12 cellular contexts compared by ENCODE assay signal in the genomic region with DNA sequence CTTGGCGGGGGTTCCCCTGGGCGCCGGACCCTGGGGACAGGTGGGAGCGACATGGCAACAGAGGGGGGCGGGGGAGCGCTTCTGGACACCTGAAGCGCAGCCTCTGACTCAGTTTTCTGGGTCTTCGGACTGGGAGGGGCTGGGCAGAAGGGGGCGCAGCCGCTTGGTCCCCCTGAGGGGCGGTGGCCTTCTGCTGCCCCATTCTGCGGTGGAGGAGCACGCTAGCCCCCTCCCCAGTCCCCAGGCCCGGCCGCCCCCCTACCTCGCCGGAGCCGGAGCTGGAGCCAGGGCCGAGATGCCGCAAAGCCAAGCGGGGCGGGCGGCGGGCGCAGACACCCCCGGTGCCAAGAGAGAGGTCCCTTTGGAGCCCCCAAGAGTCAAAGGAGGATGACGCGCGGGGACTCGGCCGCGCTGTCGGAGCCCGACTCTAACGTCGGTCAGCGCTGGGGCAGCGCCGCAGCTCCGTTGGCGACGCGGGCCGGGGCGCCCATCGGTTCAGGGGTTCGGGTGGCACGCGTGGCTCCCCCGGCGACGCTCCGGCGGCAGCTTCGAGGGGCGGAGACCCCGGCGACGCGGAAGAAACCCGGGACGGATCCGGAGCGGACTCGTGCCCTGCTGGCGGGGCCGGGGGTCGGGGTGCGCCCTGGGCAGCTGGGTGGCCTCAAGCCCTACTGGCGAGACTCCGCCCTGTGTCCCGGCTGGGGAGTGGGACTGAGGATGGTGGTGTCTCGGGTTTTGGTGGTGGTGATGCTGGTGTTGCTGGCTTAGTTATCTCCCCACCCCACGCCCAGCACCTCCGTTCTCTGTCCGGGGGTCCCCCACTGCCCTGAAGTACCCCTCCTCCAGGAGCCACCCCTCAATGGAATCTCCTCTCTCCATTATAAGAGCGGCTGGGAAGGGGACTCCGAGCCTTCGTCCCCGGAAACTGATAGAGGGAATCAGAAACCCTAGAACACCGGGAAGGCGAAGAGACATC. TPM values are rescaled to one million over a fixed set of nuclear protein-coding genes. Genes with fewer than 3 reads are reported as not detected.
DNase-seq lines count a peak whose midpoint lies in the region; ATAC-seq and TF ChIP-seq lines count a peak whose summit lies in the region.
"Had no signal": no experiment of that assay in that cellular context is flagged by ENCODE, and none has a peak within 500 bp of the region (broad histone marks: within the 10 kb centered on the region; RNA-seq: fewer than 3 reads in every experiment).

A gene (minus strand): TSS at position 514 of the 976 bp plus-strand sequence. CDS start 5,486 bp downstream, outside the sequence.

- peaks cover 67 to 78% (median 76%) of the 10 kb centered on the region in 11 experiments for H3K27me3 ChIP-seq in BLaER1 treated with 17β-estradiol and CSF1 and Interleukin-3, amounts not matched to agents 10 nM and 100 nM
- H3K27me3 ChIP-seq in dorsolateral prefrontal cortex, result peaks cover 0 to 66% (median 53%) of the 10 kb centered on the region in 45 donors
- H3K27me3 ChIP-seq: MG63 had no signal

- H3K4me2 ChIP-seq in BLaER1 treated with 17β-estradiol and CSF1 and Interleukin-3, amounts not matched to agents 10 nM and 100 nM, result peak within 1 kb of the TSS; percentile 58 to 88 (median 79)

- intact Hi-C loops in dorsolateral prefrontal cortex (cut with DNase I), result no loop called here
- intact Hi-C loops in Right ventricle myocardium superior (cut with DNase I), result no loop called here

- no peak within 1 kb of the TSS for H3K27ac Mint-ChIP-seq in HFFc6
- no peak within 1 kb of the TSS for H3K27ac Mint-ChIP-seq in nephron
- H3K27ac Mint-ChIP-seq: activated CD8-positive, alpha-beta T cell treated with anti-CD3 and anti-CD28 coated beads for 36 hours; activated naive CD8-positive, alpha-beta T cell treated with anti-CD3 and anti-CD28 coated beads, Interleukin-2, amount 10 ng/mL, durations not matched to agents 7 days and 5 days had no signal

- H3K4me3 ChIP-seq in BLaER1 treated with 17β-estradiol and CSF1 and Interleukin-3, amounts not matched to agents 10 nM and 100 nM, result peak within 1 kb of the TSS in 9 of 10 experiments; percentile 5 to 54 (median 39); a peak in 9 of 20 replicates
- H3K4me3 ChIP-seq in dorsolateral prefrontal cortex, result peak within 1 kb of the TSS in 52 of 59 donors; percentile 2 to 62 (median 37)
- H3K4me3 ChIP-seq: MG63 had no signal

- no peaks in the 10 kb centered on the region for H3K36me3 Mint-ChIP-seq in HFFc6 (ENCODE audit: low read depth)
- no peaks in the 10 kb centered on the region for H3K36me3 Mint-ChIP-seq in nephron (ENCODE audit: low read depth)
- H3K36me3 Mint-ChIP-seq: activated naive CD8-positive, alpha-beta T cell treated with anti-CD3 and anti-CD28 coated beads, Interleukin-2, amount 10 ng/mL, durations not matched to agents 7 days and 5 days had no signal

- DNase-seq in HFFc6 (no peak), dorsolateral prefrontal cortex (no peak), Right ventricle myocardium superior (no peak), NCI-H1930 (lab: John Stamatoyannopoulos, UW) (no peak), hepatic stellate cell (ENCODE audit: low spot score) (no peak)
- DNase-seq in stimulated activated CD4-positive, alpha-beta T cell treated with anti-CD3 and anti-CD28 coated beads, Interleukin-1b, Interleukin-23, amount 100 ng/mL, for 48 hours, result no peak
- DNase-seq: activated CD8-positive, alpha-beta T cell treated with anti-CD3 and anti-CD28 coated beads for 36 hours; activated naive CD8-positive, alpha-beta T cell treated with anti-CD3 and anti-CD28 coated beads, Interleukin-2, amount 10 ng/mL, durations not matched to agents 7 days and 5 days; effector CD8-positive, alpha-beta T cell; MG63 had no signal

- H3K27me3 Mint-ChIP-seq in HFFc6 (ENCODE audit: insufficient read depth) (peaks cover 51% of the 10 kb centered on the region), nephron (ENCODE audit: low read depth) (peaks cover 85% of the 10 kb centered on the region)

- H3K4me1 ChIP-seq in BLaER1 treated with 17β-estradiol and CSF1 and Interleukin-3, amounts not matched to agents 10 nM and 100 nM, result peaks cover 14 to 40% (median 18%) of the 10 kb centered on the region in 10 experiments

- H3K27ac ChIP-seq in BLaER1 treated with 17β-estradiol and CSF1 and Interleukin-3, amounts not matched to agents 10 nM and 100 nM, result no peak within 1 kb of the TSS
- peak within 1 kb of the TSS in 1 of 59 donors; percentile 28 for H3K27ac ChIP-seq in dorsolateral prefrontal cortex

- peaks cover 0 to 14% (median 0%) of the 10 kb centered on the region in 11 experiments; a peak in 3 of 22 replicates for H4K20me1 ChIP-seq in BLaER1 treated with 17β-estradiol and CSF1 and Interleukin-3, amounts not matched to agents 10 nM and 100 nM

- peaks cover 0 to 9% (median 5%) of the 10 kb centered on the region in 11 experiments; a peak in 5 of 22 replicates for H3K9me3 ChIP-seq in BLaER1 treated with 17β-estradiol and CSF1 and Interleukin-3, amounts not matched to agents 10 nM and 100 nM (replicated peaks in 1 of 11)
- H3K9me3 ChIP-seq: MG63 had no signal

- H3K4me3 Mint-ChIP-seq in HFFc6, result peak within 1 kb of the TSS; percentile 60
- peak within 1 kb of the TSS; percentile 65 to 73 (median 71) for H3K4me3 Mint-ChIP-seq in nephron
- H3K4me3 Mint-ChIP-seq: activated CD8-positive, alpha-beta T cell treated with anti-CD3 and anti-CD28 coated beads for 36 hours; activated naive CD8-positive, alpha-beta T cell treated with anti-CD3 and anti-CD28 coated beads, Interleukin-2, amount 10 ng/mL, durations not matched to agents 7 days and 5 days had no signal

- H3K9me3 Mint-ChIP-seq in HFFc6, result peaks cover 6% of the 10 kb centered on the region; the same call in 1 of the 2 replicates
- peaks cover 4% of the 10 kb centered on the region for H3K9me3 Mint-ChIP-seq in nephron
- H3K9me3 Mint-ChIP-seq: activated CD8-positive, alpha-beta T cell treated with anti-CD3 and anti-CD28 coated beads for 36 hours; activated naive CD8-positive, alpha-beta T cell treated with anti-CD3 and anti-CD28 coated beads, Interleukin-2, amount 10 ng/mL, durations not matched to agents 7 days and 5 days had no signal

- no peak for TF ChIP-seq CTCF in HFFc6 (IDR thresholded peaks at IDR 0.05)
- TF ChIP-seq CTCF in dorsolateral prefrontal cortex (IDR thresholded peaks at IDR 0.05 in 54 of 56, conservative IDR thresholded peaks at IDR 0.05 in 2 of 56; ENCODE audit: low read depth in 1 of 56, partially characterized antibody in 56 of 56), result no peak
- no peak for TF ChIP-seq CTCF in nephron (IDR thresholded peaks at IDR 0.05; ENCODE audit: unreplicated experiment in 3 of 3)

- peak within 1 kb of the TSS in 1 of 11 experiments; percentile 41; a peak in 1 of 22 replicates for H3K9ac ChIP-seq in BLaER1 treated with 17β-estradiol and CSF1 and Interleukin-3, amounts not matched to agents 10 nM and 100 nM

- peaks cover 21% of the 10 kb centered on the region for H3K4me1 Mint-ChIP-seq in HFFc6 (ENCODE audit: low read depth)
- H3K4me1 Mint-ChIP-seq in nephron, result peaks cover 12% of the 10 kb centered on the region

- no peak for ATAC-seq in Right ventricle myocardium superior (ENCODE audit: poor library complexity)
- ATAC-seq: activated CD8-positive, alpha-beta T cell treated with anti-CD3 and anti-CD28 coated beads for 36 hours had no signal

- H3K36me3 ChIP-seq in BLaER1 treated with 17β-estradiol and CSF1 and Interleukin-3, amounts not matched to agents 10 nM and 100 nM, result no peaks in the 10 kb centered on the region
- H3K36me3 ChIP-seq: MG63 had no signal

RNA-seq across cellular contexts. Expression of the gene that starts here (rescaled TPM):
- not detected for total RNA-seq in HFFc6 (2021; fragmentation: NEBNext Ultra II Directional; extraction: Animal tissue kit (Norgen Biotek cat#: 25700))
- total RNA-seq in dorsolateral prefrontal cortex, result 1 to 10 TPM in 61 of 120 experiments, under 1 TPM in 53, not detected in 6; 0.23 to 5.3 (median 1.1) TPM
- not detected for total RNA-seq in Right ventricle myocardium superior
- total RNA-seq: activated CD8-positive, alpha-beta T cell treated with anti-CD3 and anti-CD28 coated beads for 36 hours; activated naive CD8-positive, alpha-beta T cell treated with anti-CD3 and anti-CD28 coated beads, Interleukin-2, amount 10 ng/mL, durations not matched to agents 7 days and 5 days had no signal
